26 cellular contexts compared by ENCODE assay signal in the genomic region with DNA sequence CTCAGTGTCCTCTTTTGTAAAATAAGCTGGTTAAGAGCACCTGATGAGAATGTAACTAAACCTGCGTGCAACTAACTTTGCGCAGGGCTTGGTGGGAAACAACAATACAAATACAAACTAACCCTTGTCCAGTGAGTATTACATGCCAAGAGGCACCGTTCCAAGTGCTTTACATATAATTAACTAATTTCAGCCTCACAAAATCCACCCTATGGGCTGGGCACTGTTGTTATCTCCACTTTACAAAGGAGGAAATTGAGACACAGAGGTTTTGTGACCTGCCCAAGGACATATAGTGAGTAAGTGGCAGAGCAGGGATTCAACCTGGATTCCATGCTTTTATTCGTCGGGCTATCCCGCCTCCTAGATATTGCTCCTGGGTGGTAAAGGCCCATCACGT. TPM values are rescaled to one million over a fixed set of nuclear protein-coding genes. Genes with fewer than 3 reads are reported as not detected.
DNase-seq lines count a peak whose midpoint lies in the region; ATAC-seq and TF ChIP-seq lines count a peak whose summit lies in the region.
"Had no signal": no experiment of that assay in that cellular context is flagged by ENCODE, and none has a peak within 500 bp of the region (broad histone marks: within the 10 kb centered on the region; RNA-seq: fewer than 3 reads in every experiment).

No MANE protein-coding gene starts in this region.

- intact Hi-C loops in right lobe of liver (cut with DNase I), result no loop called here
- intact Hi-C loops in sigmoid colon (cut with DNase I), result loop anchor here (5.0 kb wide), 1 partner anchor 325 kb away; no protein-coding TSS in a partner anchor
- intact Hi-C loops in activated CD4-positive, alpha-beta T cell treated with anti-CD3 and anti-CD28 coated beads, Interleukin-2, amount 10 ng/mL, durations not matched to agents 24 days and 14 days (cut with micrococcal nuclease), result no loop called here

- H3K27me3 ChIP-seq in AG04450 (ENCODE audit: control insufficient read depth, insufficient read depth, low read length) (no peaks in the 10 kb centered on the region), right lobe of liver (no peaks in the 10 kb centered on the region), sigmoid colon (no peaks in the 10 kb centered on the region)
- H3K27me3 ChIP-seq: BLaER1, dorsolateral prefrontal cortex, SJSA1, upper lobe of left lung had no signal

- no peak for TF ChIP-seq POLR2A in right lobe of liver (IDR thresholded peaks at IDR 0.05)
- TF ChIP-seq POLR2A in sigmoid colon (IDR thresholded peaks at IDR 0.05), result no peak

- POLR2A ChIA-PET in AG04450 (lab: Yijun Ruan, JAX), result no interaction called here

- H3K4me3 ChIP-seq in AG04450 (ENCODE audit: low read depth, low read length), result no peak overlapping the region
- no peak overlapping the region for H3K4me3 ChIP-seq in right lobe of liver
- H3K4me3 ChIP-seq in sigmoid colon, result no peak overlapping the region
- H3K4me3 ChIP-seq: BLaER1, dorsolateral prefrontal cortex, SJSA1, upper lobe of left lung had no signal

- peaks cover 14% of the 10 kb centered on the region for H3K4me1 Mint-ChIP-seq in activated T-helper 17 cell treated with anti-CD3 and anti-CD28 coated beads, Interleukin-2, amount 50 U/mL, for 72 hours
- H3K4me1 Mint-ChIP-seq in activated CD4-positive, alpha-beta T cell treated with anti-CD3 and anti-CD28 coated beads, Interleukin-2, amount 10 ng/mL, durations not matched to agents 24 days and 14 days, result peaks cover 9% of the 10 kb centered on the region
- H3K4me1 Mint-ChIP-seq: activated CD8-positive, alpha-beta memory T cell treated with anti-CD3 and anti-CD28 coated beads, Interleukin-2, amount 10 ng/mL, durations not matched to agents 7 days and 5 days; neural crest cell; T-cell had no signal

- ATAC-seq in activated T-helper 17 cell treated with anti-CD3 and anti-CD28 coated beads, Interleukin-2, amount 50 U/mL, for 72 hours (replicated peaks), result no peak
- ATAC-seq in right lobe of liver (peak; percentile 7 to 28 (median 18)), HG03571 (IDR thresholded peaks at IDR 0.05; ENCODE audit: unreplicated experiment) (no peak)
- ATAC-seq: activated CD8-positive, alpha-beta memory T cell treated with anti-CD3 and anti-CD28 coated beads, Interleukin-2, amount 10 ng/mL, durations not matched to agents 7 days and 5 days; T-cell had no signal

- no peaks in the 10 kb centered on the region for H3K9me3 ChIP-seq in AG04450 (ENCODE audit: control insufficient read depth, insufficient read depth, low read length)
- H3K9me3 ChIP-seq in right lobe of liver, result no peaks in the 10 kb centered on the region
- H3K9me3 ChIP-seq in sigmoid colon, result no peaks in the 10 kb centered on the region
- H3K9me3 ChIP-seq: BLaER1, SJSA1, upper lobe of left lung had no signal

- CTCF ChIA-PET in AG04450 (lab: Charles Lee), result interaction anchor here (1.1 to 4.2 kb wide), 3 partner anchors 8 to 19 kb away, joined by 6 to 26 read pairs (median 7); no protein-coding TSS in a partner anchor

- no peak for DNase-seq in AG04450 (ENCODE audit: low read depth, low spot score)
- no peak for DNase-seq in right lobe of liver
- no peak for DNase-seq in sigmoid colon
- no peak for DNase-seq in activated CD4-positive, alpha-beta T cell treated with anti-CD3 and anti-CD28 coated beads, Interleukin-2, amount 10 ng/mL, durations not matched to agents 24 days and 14 days
- DNase-seq in HuH-7.5 (ENCODE audit: low spot score), result no peak
- DNase-seq in activated T-cell treated with anti-CD3 and anti-CD28 coated beads, Interleukin-2, amount 50 U/mL, for 48 hours, result no peak
- DNase-seq: ACHN; activated CD4-positive, alpha-beta T cell treated with anti-CD3 and anti-CD28 coated beads for 48 hours; activated CD8-positive, alpha-beta memory T cell treated with anti-CD3 and anti-CD28 coated beads, Interleukin-2, amount 10 ng/mL, durations not matched to agents 7 days and 5 days; dorsolateral prefrontal cortex; GOT3; Kasumi-1; kidney glomerular epithelial cell; mesendoderm; MV-4-11; NCI-H1694 treated with DMSO at 0.1 percent for 48 hours; NCI-H526 treated with DMSO at 0.1 percent for 48 hours; right cardiac atrium; T-cell; upper lobe of left lung had no signal

- no peaks in the 10 kb centered on the region for H3K27me3 Mint-ChIP-seq in activated T-helper 17 cell treated with anti-CD3 and anti-CD28 coated beads, Interleukin-2, amount 50 U/mL, for 72 hours
- no peaks in the 10 kb centered on the region for H3K27me3 Mint-ChIP-seq in activated CD4-positive, alpha-beta T cell treated with anti-CD3 and anti-CD28 coated beads, Interleukin-2, amount 10 ng/mL, durations not matched to agents 24 days and 14 days
- H3K27me3 Mint-ChIP-seq: activated CD8-positive, alpha-beta memory T cell treated with anti-CD3 and anti-CD28 coated beads, Interleukin-2, amount 10 ng/mL, durations not matched to agents 7 days and 5 days; activated naive CD8-positive, alpha-beta T cell; T-cell had no signal

- no peaks in the 10 kb centered on the region for H3K9me3 Mint-ChIP-seq in activated T-helper 17 cell treated with anti-CD3 and anti-CD28 coated beads, Interleukin-2, amount 50 U/mL, for 72 hours
- H3K9me3 Mint-ChIP-seq in activated CD4-positive, alpha-beta T cell treated with anti-CD3 and anti-CD28 coated beads, Interleukin-2, amount 10 ng/mL, durations not matched to agents 24 days and 14 days, result no peaks in the 10 kb centered on the region
- H3K9me3 Mint-ChIP-seq: neural crest cell, T-cell had no signal

- H3K36me3 ChIP-seq in right lobe of liver (peaks cover 6 to 22% (median 14%) of the 10 kb centered on the region in 4 donors), sigmoid colon (peaks cover 6 to 54% (median 24%) of the 10 kb centered on the region in 4 donors)

- TF ChIP-seq EP300 in sigmoid colon (IDR thresholded peaks at IDR 0.05), result no peak

- peak overlapping the region; percentile 60 for H3K27ac Mint-ChIP-seq in activated T-helper 17 cell treated with anti-CD3 and anti-CD28 coated beads, Interleukin-2, amount 50 U/mL, for 72 hours
- H3K27ac Mint-ChIP-seq in activated CD4-positive, alpha-beta T cell treated with anti-CD3 and anti-CD28 coated beads, Interleukin-2, amount 10 ng/mL, durations not matched to agents 24 days and 14 days, result no peak overlapping the region

- TF ChIP-seq CTCF in AG04450 (IDR thresholded peaks at IDR 0.05; ENCODE audit: low read depth, low read length) (no peak), right lobe of liver (IDR thresholded peaks at IDR 0.05) (no peak), sigmoid colon (IDR thresholded peaks at IDR 0.05) (no peak)

- no peak overlapping the region for H3K4me3 Mint-ChIP-seq in activated T-helper 17 cell treated with anti-CD3 and anti-CD28 coated beads, Interleukin-2, amount 50 U/mL, for 72 hours
- no peak overlapping the region for H3K4me3 Mint-ChIP-seq in activated CD4-positive, alpha-beta T cell treated with anti-CD3 and anti-CD28 coated beads, Interleukin-2, amount 10 ng/mL, durations not matched to agents 24 days and 14 days
- H3K4me3 Mint-ChIP-seq: activated CD8-positive, alpha-beta memory T cell treated with anti-CD3 and anti-CD28 coated beads, Interleukin-2, amount 10 ng/mL, durations not matched to agents 7 days and 5 days; activated naive CD8-positive, alpha-beta T cell; neural crest cell; T-cell had no signal

- H3K36me3 Mint-ChIP-seq in activated T-helper 17 cell treated with anti-CD3 and anti-CD28 coated beads, Interleukin-2, amount 50 U/mL, for 72 hours (ENCODE audit: low read depth), result peaks cover 100% of the 10 kb centered on the region
- peaks cover 66% of the 10 kb centered on the region for H3K36me3 Mint-ChIP-seq in activated CD4-positive, alpha-beta T cell treated with anti-CD3 and anti-CD28 coated beads, Interleukin-2, amount 10 ng/mL, durations not matched to agents 24 days and 14 days (ENCODE audit: low read depth)

- peak overlapping the region; percentile 11 for H3K27ac ChIP-seq in AG04450 (ENCODE audit: low read depth, low read length)
- H3K27ac ChIP-seq in right lobe of liver, result peak overlapping the region; percentile 5 to 91 (median 45)
- peak overlapping the region; percentile 28 to 94 (median 84) for H3K27ac ChIP-seq in sigmoid colon
- H3K27ac ChIP-seq: BLaER1, SJSA1 had no signal

- peaks cover 0 to 69% (median 33%) of the 10 kb centered on the region in 4 donors for H3K4me1 ChIP-seq in right lobe of liver
- H3K4me1 ChIP-seq in sigmoid colon, result peaks cover 0 to 65% (median 54%) of the 10 kb centered on the region in 4 donors
- H3K4me1 ChIP-seq: BLaER1, SJSA1 had no signal

- WGBS in right lobe of liver (ENCODE audit: insufficient coverage, low coverage, low lambda C conversion rate, missing lambda C conversion rate), result 54% methylated on average over 7 of the region's 7 CpGs
- WGBS in sigmoid colon, 2 donors, result 18 to 66% methylated on average over 7 of the region's 7 CpGs

RNA-seq across cellular contexts. Expression of a gene that starts 26.2 kb away (rescaled TPM):
- polyA plus RNA-seq in AG04450 (2011; rRNA removed) (42.6 and 49.2 TPM in 2 replicates), sigmoid colon (100 to 1,000 TPM; 153 to 210 (median 195) TPM)
- polyA minus RNA-seq in AG04450 (2011; rRNA and poly(A)+ RNA removed), result 67.8 and 79.9 TPM in 2 replicates
- 100 to 1,000 TPM; 316 to 609 TPM for total RNA-seq in activated T-helper 17 cell treated with anti-CD3 and anti-CD28 coated beads, Interleukin-2, amount 50 U/mL, for 72 hours
- total RNA-seq in right lobe of liver (100 to 1,000 TPM in 1 of 6 experiments, 10 to 100 TPM in 5; 70.1 to 155 (median 79.1) TPM), sigmoid colon (10 to 100 TPM; 55.1 to 73.1 (median 62.8) TPM)
- 345 and 360 TPM in 2 replicates for total RNA-seq in activated CD4-positive, alpha-beta T cell treated with anti-CD3 and anti-CD28 coated beads, Interleukin-2, amount 10 ng/mL, durations not matched to agents 24 days and 14 days

RNA-seq across cellular contexts. Expression of a gene that starts 50.5 kb away (rescaled TPM):
- polyA plus RNA-seq in AG04450 (2011; rRNA removed), result 502 and 538 TPM in 2 replicates
- polyA minus RNA-seq in AG04450 (2011; rRNA and poly(A)+ RNA removed), result 630 and 737 TPM in 2 replicates
- total RNA-seq in activated T-helper 17 cell treated with anti-CD3 and anti-CD28 coated beads, Interleukin-2, amount 50 U/mL, for 72 hours, result 100 to 1,000 TPM; 432 to 559 TPM
- total RNA-seq in right lobe of liver, result 100 to 1,000 TPM; 143 to 236 (median 165) TPM
- 100 to 1,000 TPM; 233 to 333 (median 259) TPM for total RNA-seq in sigmoid colon
- 100 to 1,000 TPM in 1 of 3 donors, 10 to 100 TPM in 2; 22.9 to 121 (median 45.0) TPM for polyA plus RNA-seq in sigmoid colon
- 314 and 315 TPM in 2 replicates for total RNA-seq in activated CD4-positive, alpha-beta T cell treated with anti-CD3 and anti-CD28 coated beads, Interleukin-2, amount 10 ng/mL, durations not matched to agents 24 days and 14 days

Comparison
In these comparisons a context has a peak if more than half of its experiments do, and no peak if none do; other contexts are left out.
1. H3K27ac ChIP-seq: peak in every context shown above with its lines; median percentile 84 in sigmoid colon; 45 in right lobe of liver; 11 in AG04450.
2. ATAC-seq: peak in right lobe of liver (4 of 4); none in activated T-helper 17 cell treated with anti-CD3 and anti-CD28 coated beads, Interleukin-2, amount 50 U/mL, for 72 hours (single experiment) and HG03571 (single experiment).